Comparison of ENCODE assay signal across 8 cellular contexts in the genomic region with DNA sequence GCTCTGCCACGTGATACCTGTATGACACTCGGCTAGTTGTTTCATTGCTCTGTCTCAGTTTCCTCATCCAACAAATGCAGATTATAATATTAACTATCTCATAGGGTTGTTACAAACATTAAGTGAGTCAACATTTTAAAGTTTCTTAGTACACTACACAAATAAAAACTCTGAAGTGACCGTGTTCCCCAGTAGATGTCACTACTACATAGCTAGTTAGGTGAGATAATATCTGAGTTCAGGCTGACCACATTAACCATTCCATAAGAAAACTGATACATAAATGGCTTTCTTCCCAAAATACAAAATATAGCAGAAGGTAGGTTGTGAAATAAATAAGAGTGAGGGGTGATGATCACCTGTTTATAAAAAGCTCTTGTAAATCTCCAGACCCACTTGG.
A peak's percentile ranks its signal among the peaks of the same experiment; 100 is the strongest.
DNase-seq lines count a peak whose midpoint lies in the region; ATAC-seq and TF ChIP-seq lines count a peak whose summit lies in the region.

No MANE protein-coding gene starts in this region.

- H3K36me3 ChIP-seq in left ventricle myocardium inferior = no peaks in the 10 kb centered on the region
- H3K36me3 ChIP-seq in NT2/D1 (ENCODE audit: insufficient read depth, insufficient read length, low read length) = no peaks in the 10 kb centered on the region
- no peaks in the 10 kb centered on the region for H3K36me3 ChIP-seq in uterus
- H3K36me3 ChIP-seq in lower lobe of right lung = no peaks in the 10 kb centered on the region

- H3K9me3 ChIP-seq in left ventricle myocardium inferior (replicated peaks) (no peaks in the 10 kb centered on the region), NT2/D1 (ENCODE audit: insufficient read depth, low read length) (no peaks in the 10 kb centered on the region), uterus (no peaks in the 10 kb centered on the region), lower lobe of right lung (no peaks in the 10 kb centered on the region)

- no peak for DNase-seq in left ventricle myocardium inferior
- no peak for DNase-seq in cardiac septum (ENCODE audit: low spot score)
- peak; percentile 36 for DNase-seq in NT2/D1 (ENCODE audit: low read depth, low spot score)
- DNase-seq in fibroblast of gingiva (ENCODE audit: low read depth) = peak; percentile 55
- no peak for DNase-seq in uterus
- DNase-seq in activated effector memory CD4-positive, alpha-beta T cell treated with anti-CD3 and anti-CD28 coated beads, Interleukin-2, amount 50 U/mL, for 16 hours = no peak
- no peak for DNase-seq in sciatic nerve (ENCODE audit: low spot score)
- DNase-seq in lower lobe of right lung = no peak

- peak; percentile 50 for TF ChIP-seq CTCF in left ventricle myocardium inferior (IDR thresholded peaks at IDR 0.05; ENCODE audit: borderline replicate concordance)
- peak in 3 of 4 experiments; percentile 21 to 47 (median 23) for TF ChIP-seq CTCF in uterus (IDR thresholded peaks at IDR 0.05)
- no peak for TF ChIP-seq CTCF in lower lobe of right lung (IDR thresholded peaks at IDR 0.05)

- H3K4me1 ChIP-seq in left ventricle myocardium inferior = no peaks in the 10 kb centered on the region
- H3K4me1 ChIP-seq in NT2/D1 (ENCODE audit: insufficient read depth, insufficient read length) = no peaks in the 10 kb centered on the region
- H3K4me1 ChIP-seq in uterus = no peaks in the 10 kb centered on the region
- no peaks in the 10 kb centered on the region for H3K4me1 ChIP-seq in lower lobe of right lung

- H3K9ac ChIP-seq in NT2/D1 (ENCODE audit: insufficient read length, low read depth) = no peak overlapping the region

- H3K27ac ChIP-seq in left ventricle myocardium inferior (replicated peaks) (no peak overlapping the region), uterus (no peak overlapping the region), lower lobe of right lung (no peak overlapping the region)

- H3K4me3 ChIP-seq in left ventricle myocardium inferior (no peak overlapping the region), NT2/D1 (ENCODE audit: insufficient read length, low read depth) (no peak overlapping the region), uterus (no peak overlapping the region), lower lobe of right lung (no peak overlapping the region)

- no peak for TF ChIP-seq POLR2A in uterus (IDR thresholded peaks at IDR 0.05)

- peaks cover 6% of the 10 kb centered on the region for H3K27me3 ChIP-seq in left ventricle myocardium inferior (ENCODE audit: low read depth)
- H3K27me3 ChIP-seq in NT2/D1 (ENCODE audit: insufficient read depth, insufficient read length) = no peaks in the 10 kb centered on the region
- H3K27me3 ChIP-seq in uterus = no peaks in the 10 kb centered on the region
- no peaks in the 10 kb centered on the region for H3K27me3 ChIP-seq in lower lobe of right lung (ENCODE audit: low read depth)

- ATAC-seq in sciatic nerve (no peak), lower lobe of right lung (no peak)

- intact Hi-C loops in left ventricle myocardium inferior (cut with micrococcal nuclease) (loop anchor here (10.0 kb wide), 1 partner anchor 1539 kb away; no protein-coding TSS in a partner anchor), cardiac septum (cut with DNase I) (loop anchor here (5.0 kb wide), 2 partner anchors 1256 to 1536 kb away; no protein-coding TSS in a partner anchor), uterus (cut with DNase I; ENCODE audit: low total_unique reads) (no loop called here), sciatic nerve (cut with DNase I) (no loop called here), lower lobe of right lung (cut with DNase I) (no loop called here)

Comparison
In these comparisons a context has a peak if more than half of its experiments do, and no peak if none do; other contexts are left out.
1. DNase-seq: peak in NT2/D1 (single experiment) and fibroblast of gingiva (single experiment); none in left ventricle myocardium inferior (single experiment), cardiac septum (single experiment), uterus (0 of 2), activated effector memory CD4-positive, alpha-beta T cell treated with anti-CD3 and anti-CD28 coated beads, Interleukin-2, amount 50 U/mL, for 16 hours (single experiment), sciatic nerve (single experiment) and lower lobe of right lung (single experiment).
2. intact Hi-C loops: an anchor here in left ventricle myocardium inferior (10.0 kb wide) and cardiac septum (5.0 kb wide); none called in uterus, sciatic nerve and lower lobe of right lung.